9 cellular contexts compared by ENCODE assay signal in genomic region chr18:54958711-54959625, GRCh38. TPM values are rescaled to one million over a fixed set of nuclear protein-coding genes. Genes with fewer than 3 reads are reported as not detected.
DNase-seq lines count a peak whose midpoint lies in the region; ATAC-seq, FAIRE-seq and TF ChIP-seq lines count a peak whose summit lies in the region.
"Had no signal": no experiment of that assay in that cellular context is flagged by ENCODE, and none has a peak within 500 bp of the region (broad histone marks: within the 10 kb centered on the region; RNA-seq: fewer than 3 reads in every experiment).

A gene with protein sequence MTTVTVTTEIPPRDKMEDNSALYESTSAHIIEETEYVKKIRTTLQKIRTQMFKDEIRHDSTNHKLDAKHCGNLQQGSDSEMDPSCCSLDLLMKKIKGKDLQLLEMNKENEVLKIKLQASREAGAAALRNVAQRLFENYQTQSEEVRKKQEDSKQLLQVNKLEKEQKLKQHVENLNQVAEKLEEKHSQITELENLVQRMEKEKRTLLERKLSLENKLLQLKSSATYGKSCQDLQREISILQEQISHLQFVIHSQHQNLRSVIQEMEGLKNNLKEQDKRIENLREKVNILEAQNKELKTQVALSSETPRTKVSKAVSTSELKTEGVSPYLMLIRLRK (minus strand): TSS chr18:54959461. CDS start chr18:54942791, 16,670 bp downstream.

- H3K27me3 ChIP-seq in iPS-15b (ENCODE audit: control insufficient read depth, insufficient read depth, low read length) (peaks cover 15% of the 10 kb centered on the region), small intestine (ENCODE audit: control insufficient read depth in 2 of 2, insufficient read depth in 2 of 2, low read length in 2 of 2) (no peaks in the 10 kb centered on the region)

- H3K4me1 ChIP-seq in iPS-15b (ENCODE audit: control insufficient read depth, insufficient read depth, low read length), result no peaks in the 10 kb centered on the region
- H3K4me1 ChIP-seq in small intestine (ENCODE audit: control insufficient read depth in 2 of 2, insufficient read depth in 1 of 2, low read depth in 1 of 2, low read length in 1 of 2), result no peaks in the 10 kb centered on the region

- H3K27ac ChIP-seq in small intestine (ENCODE audit: low read depth in 1 of 2, low read length in 1 of 2), result peak within 1 kb of the TSS; percentile 82 to 84

- no peak for TF ChIP-seq CTCF in GM13977 (IDR thresholded peaks at IDR 0.05; ENCODE audit: extremely low read depth, insufficient read depth, missing control alignments)

- WGBS in small intestine, 3 donors, result 5 to 7% (median 5%) methylated on average over 50 to 57 of the region's 57 CpGs

- DNase-seq in HCEC 1CT, result peak; percentile 58
- peak; percentile 76 for DNase-seq in astrocyte of the hippocampus (ENCODE audit: low read depth, low spot score)
- DNase-seq in small intestine, result peak; percentile 87
- DNase-seq in GM13977 (ENCODE audit: low spot score), result no peak
- no peak for DNase-seq in NK-92 (lab: John Stamatoyannopoulos, UW; ENCODE audit: unreplicated experiment)
- DNase-seq in stimulated activated CD4-positive, alpha-beta T cell treated with anti-CD3 and anti-CD28 coated beads, Interleukin-1b, Interleukin-23, amount 100 ng/mL, for 48 hours, result no peak
- DNase-seq: hippocampal formation had no signal

- H3K4me3 ChIP-seq in iPS-15b (ENCODE audit: low read depth, low read length) (peak within 1 kb of the TSS; percentile 66), small intestine (ENCODE audit: low read depth in 1 of 2, low read length in 2 of 2) (peak within 1 kb of the TSS; percentile 68 to 85)

- H3K9me3 ChIP-seq in iPS-15b (ENCODE audit: control insufficient read depth, insufficient read depth, low read length), result no peaks in the 10 kb centered on the region
- H3K9me3 ChIP-seq in small intestine (ENCODE audit: control insufficient read depth, low read depth), result no peaks in the 10 kb centered on the region

- no peak for FAIRE-seq in small intestine (lab: Jason Lieb, UNC)

- no peak for ATAC-seq in GM21528 (IDR thresholded peaks at IDR 0.05; ENCODE audit: low FRiP score, unreplicated experiment)

- H3K36me3 ChIP-seq in iPS-15b (ENCODE audit: control insufficient read depth, insufficient read depth, low read length) (no peaks in the 10 kb centered on the region), small intestine (ENCODE audit: control insufficient read depth in 2 of 2, insufficient read depth in 2 of 2, low read length in 2 of 2) (no peaks in the 10 kb centered on the region)

- in situ Hi-C loops in GM13977 (cut with MboI; ENCODE audit: low pct_unique_long_range_greater_than_20kb, low sequenced_read_pairs, unreplicated experiment), result no loop called here

- peak within 1 kb of the TSS; percentile 47 for H3K9ac ChIP-seq in iPS-15b (ENCODE audit: low read depth, low read length)

RNA-seq across cellular contexts. Expression of the gene that starts here (rescaled TPM):
- 10 to 100 TPM; 11.2 to 36.5 (median 26.7) TPM for polyA plus RNA-seq in small intestine

Comparison
In these comparisons a context has a peak if more than half of its experiments do, and no peak if none do; other contexts are left out.
1. DNase-seq: peak in HCEC 1CT (single experiment), astrocyte of the hippocampus (single experiment) and small intestine (single experiment); none in GM13977 (single experiment), NK-92 (single experiment) and stimulated activated CD4-positive, alpha-beta T cell treated with anti-CD3 and anti-CD28 coated beads, Interleukin-1b, Interleukin-23, amount 100 ng/mL, for 48 hours (single experiment).